ENCODE assay signal across 8 cellular contexts in genomic region chr1:200409203-200409760, GRCh38. TPM values are rescaled to one million over a fixed set of nuclear protein-coding genes. Genes with fewer than 3 reads are reported as not detected.
DNase-seq lines count a peak whose midpoint lies in the region; ATAC-seq and TF ChIP-seq lines count a peak whose summit lies in the region.

No MANE protein-coding gene starts in this region.

- H3K4me3 Mint-ChIP-seq in activated CD8-positive, alpha-beta T cell treated with anti-CD3 and anti-CD28 coated beads for 36 hours, result peak overlapping the region; percentile 84

- H3K79me2 ChIP-seq in neural cell (replicated peaks; ENCODE audit: insufficient read depth, low read length), result peaks cover 38% of the 10 kb centered on the region

- POLR2A ChIA-PET in activated CD8-positive, alpha-beta T cell treated with anti-CD3 and anti-CD28 coated beads for 36 hours (lab: Charles Lee), result interaction anchor here (0.6 to 1.0 kb wide), 3 partner anchors 63 to 213 kb away, joined by 3 to 4 read pairs (median 3); no protein-coding TSS in a partner anchor

- peaks cover 12% of the 10 kb centered on the region for H3K9me3 ChIP-seq in neural cell (ENCODE audit: low read length)

- intact Hi-C loops in activated CD8-positive, alpha-beta T cell treated with anti-CD3 and anti-CD28 coated beads for 36 hours (cut with micrococcal nuclease), result loop anchor here (10.0 kb wide), 1 partner anchor 76 kb away; no protein-coding TSS in a partner anchor

- no peaks in the 10 kb centered on the region for H3K9me3 Mint-ChIP-seq in activated CD8-positive, alpha-beta T cell treated with anti-CD3 and anti-CD28 coated beads for 36 hours

- ATAC-seq in GM19328 (IDR thresholded peaks at IDR 0.05; ENCODE audit: unreplicated experiment), result peak; percentile 16
- peak; percentile 23 for ATAC-seq in HG03442 (IDR thresholded peaks at IDR 0.05; ENCODE audit: unreplicated experiment)
- peak; percentile 10 for ATAC-seq in activated CD8-positive, alpha-beta T cell treated with anti-CD3 and anti-CD28 coated beads for 36 hours
- peak; percentile 17 for ATAC-seq in esophagus mucosa

- TF ChIP-seq CTCF in AG10803 (conservative IDR thresholded peaks at IDR 0.05; ENCODE audit: low read length), result no peak
- TF ChIP-seq CTCF in activated CD8-positive, alpha-beta T cell treated with anti-CD3 and anti-CD28 coated beads for 36 hours (IDR thresholded peaks at IDR 0.05), result no peak
- peak; percentile 38 for TF ChIP-seq CTCF in neural cell (IDR thresholded peaks at IDR 0.05; ENCODE audit: poor library complexity, severe bottlenecking)

- peak overlapping the region; percentile 93 for H3K27ac ChIP-seq in neural cell (ENCODE audit: low read length)
- peak overlapping the region; percentile 68 for H3K27ac ChIP-seq in temporal lobe (ENCODE audit: low read depth, low read length)

- H3K4me1 Mint-ChIP-seq in activated CD8-positive, alpha-beta T cell treated with anti-CD3 and anti-CD28 coated beads for 36 hours (ENCODE audit: low read depth), result peaks cover 48% of the 10 kb centered on the region

- peak overlapping the region; percentile 65 for H3K4me2 ChIP-seq in neural cell (ENCODE audit: low read length)

- H3K27ac Mint-ChIP-seq in activated CD8-positive, alpha-beta T cell treated with anti-CD3 and anti-CD28 coated beads for 36 hours, result peak overlapping the region; percentile 93

- no peaks in the 10 kb centered on the region for H4K20me1 ChIP-seq in neural cell (ENCODE audit: insufficient read depth)

- H3K27me3 Mint-ChIP-seq in activated CD8-positive, alpha-beta T cell treated with anti-CD3 and anti-CD28 coated beads for 36 hours, result no peaks in the 10 kb centered on the region

- no peak for TF ChIP-seq EP300 in neural cell (conservative IDR thresholded peaks at IDR 0.05; ENCODE audit: poor library complexity, severe bottlenecking)

- peak overlapping the region; percentile 95 for H2AFZ ChIP-seq in neural cell (ENCODE audit: low read depth, low read length)

- no peaks in the 10 kb centered on the region for H3F3A ChIP-seq in neural cell (ENCODE audit: insufficient read depth, low read length, poor library complexity, severe bottlenecking)

- H3K4me3 ChIP-seq in AG10803 (ENCODE audit: low read length) (peak overlapping the region; percentile 73), neural cell (ENCODE audit: low read length) (peak overlapping the region; percentile 78)

- DNase-seq in AG10803 (ENCODE audit: low read depth) (peak; percentile 29), hippocampal formation (lab: John Stamatoyannopoulos, UW) (no peak)
- DNase-seq in activated CD8-positive, alpha-beta T cell treated with anti-CD3 and anti-CD28 coated beads for 36 hours, result peak; percentile 64

- peaks cover 43% of the 10 kb centered on the region for H3K36me3 Mint-ChIP-seq in activated CD8-positive, alpha-beta T cell treated with anti-CD3 and anti-CD28 coated beads for 36 hours (ENCODE audit: low read depth)

- TF ChIP-seq RAD21 in neural cell (conservative IDR thresholded peaks at IDR 0.05), result no peak

- H3K36me3 ChIP-seq in neural cell (ENCODE audit: insufficient read depth, low read length), result peaks cover 33% of the 10 kb centered on the region

- H3K9ac ChIP-seq in neural cell (ENCODE audit: low read length), result peak overlapping the region; percentile 94

- no peaks in the 10 kb centered on the region for H3K27me3 ChIP-seq in neural cell (ENCODE audit: insufficient read depth, low read depth, low read length)

- no peaks in the 10 kb centered on the region for H3K9me2 ChIP-seq in neural cell (ENCODE audit: insufficient read depth, low read length)

- CTCF ChIA-PET in activated CD8-positive, alpha-beta T cell treated with anti-CD3 and anti-CD28 coated beads for 36 hours (lab: Charles Lee), result interaction anchor here (1.4 kb wide), 1 partner anchor 13 kb away, joined by 3 read pairs; no protein-coding TSS in a partner anchor

TF ChIP-seq in neural cell, 6 proteins besides CTCF, POLR2A, EP300 and RAD21:
- TF ChIP-seq EZH2 (IDR thresholded peaks at IDR 0.05; ENCODE audit: borderline replicate concordance, insufficient read depth, low read length, poor library complexity, severe bottlenecking), result no peak
- TF ChIP-seq SMC3 (conservative IDR thresholded peaks at IDR 0.05; ENCODE audit: poor library complexity), result no peak

RNA-seq across cellular contexts. Expression of gene ZNF281, which starts 0.6 kb away (rescaled TPM):
- 10 to 100 TPM; 12.0 to 12.2 TPM for total RNA-seq in activated CD8-positive, alpha-beta T cell treated with anti-CD3 and anti-CD28 coated beads for 36 hours
- total RNA-seq in esophagus mucosa (3.6 TPM), temporal lobe (33.4 TPM)
- 23.9 and 25.3 TPM in 2 replicates for polyA plus RNA-seq in neural cell
- 87.4 and 96.8 TPM in 2 replicates for polyA minus RNA-seq in neural cell

Comparison
In these comparisons a context has a peak if more than half of its experiments do, and no peak if none do; other contexts are left out.
1. DNase-seq: peak in AG10803 (single experiment) and activated CD8-positive, alpha-beta T cell treated with anti-CD3 and anti-CD28 coated beads for 36 hours (single experiment); none in hippocampal formation (0 of 2).
2. Peak in every context shown above with its lines, with median percentiles within 50 percentile points of each other: ATAC-seq.